28 cellular contexts compared by ENCODE assay signal in the genomic region with DNA sequence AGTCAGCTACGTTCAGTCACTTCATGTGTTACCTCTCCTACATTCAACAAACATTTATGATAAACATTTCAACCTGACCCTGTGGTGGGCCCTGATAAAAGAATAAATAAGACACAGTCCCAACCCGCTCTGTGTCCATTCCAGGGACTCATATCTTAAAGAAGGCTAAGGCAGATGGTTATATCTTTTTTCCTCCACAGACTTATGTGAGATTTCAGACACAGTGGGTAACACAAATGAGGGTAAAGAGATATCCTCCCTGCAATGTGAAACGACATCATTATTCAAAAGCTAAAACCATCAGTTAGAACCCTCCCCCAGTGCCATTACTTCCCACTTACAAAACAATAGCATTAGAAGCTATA. TPM values are rescaled to one million over a fixed set of nuclear protein-coding genes. Genes with fewer than 3 reads are reported as not detected.
DNase-seq lines count a peak whose midpoint lies in the region; ATAC-seq, FAIRE-seq and TF ChIP-seq lines count a peak whose summit lies in the region.
"Had no signal": no experiment of that assay in that cellular context is flagged by ENCODE, and none has a peak within 500 bp of the region (broad histone marks: within the 10 kb centered on the region; RNA-seq: fewer than 3 reads in every experiment).

No MANE protein-coding gene starts in this region.

- H3K79me2 ChIP-seq in Loucy (ENCODE audit: insufficient read depth, low read length): no peaks in the 10 kb centered on the region

- H3K9me3 Mint-ChIP-seq in activated T-helper 17 cell treated with anti-CD3 and anti-CD28 coated beads, Interleukin-2, amount 50 U/mL, for 72 hours: no peaks in the 10 kb centered on the region
- H3K9me3 Mint-ChIP-seq in endothelial cell (ENCODE audit: unreplicated experiment): no peaks in the 10 kb centered on the region

- no peak overlapping the region for H4K91ac ChIP-seq in neuronal stem cell (ENCODE audit: low read depth, low read length, poor library complexity)

- H2BK12ac ChIP-seq in neuronal stem cell (ENCODE audit: low read length): no peak overlapping the region

- no peak overlapping the region for H2BK15ac ChIP-seq in neuronal stem cell (ENCODE audit: low read length)

- H3K4ac ChIP-seq in neuronal stem cell (ENCODE audit: low read length): no peak overlapping the region

- H3K14ac ChIP-seq in neuronal stem cell (ENCODE audit: low read length): no peak overlapping the region

- H3K9me3 ChIP-seq in Loucy (ENCODE audit: insufficient read depth, low read depth, low read length): no peaks in the 10 kb centered on the region
- H3K9me3 ChIP-seq in neuronal stem cell (replicated peaks in 1 of 2; ENCODE audit: control insufficient read depth in 2 of 2, insufficient read depth in 1 of 2, low read depth in 1 of 2, low read length in 2 of 2): no peaks in the 10 kb centered on the region
- H3K9me3 ChIP-seq: ascending aorta, colonic mucosa, sigmoid colon, suprapubic skin had no signal

- H3K36me3 Mint-ChIP-seq in activated T-helper 17 cell treated with anti-CD3 and anti-CD28 coated beads, Interleukin-2, amount 50 U/mL, for 72 hours (ENCODE audit: low read depth): no peaks in the 10 kb centered on the region
- no peaks in the 10 kb centered on the region for H3K36me3 Mint-ChIP-seq in endothelial cell (ENCODE audit: low read depth, unreplicated experiment)

- no peak for ATAC-seq in activated T-helper 17 cell treated with anti-CD3 and anti-CD28 coated beads, Interleukin-2, amount 50 U/mL, for 72 hours (replicated peaks)
- ATAC-seq: activated naive CD4-positive, alpha-beta T cell treated with anti-CD3 and anti-CD28 coated beads, Interleukin-2, amount 50 U/mL, for 72 hours; GM12878; SK-N-SH treated with all-trans-retinoic acid at 6 μM for 48 hours; stimulated activated naive B cell treated with anti-CD40 and anti-IgM and Interleukin-4, amounts not matched to agents 10 μg/mL and 1 μg/mL and 100 μg/mL, for 72 hours had no signal

- H4K8ac ChIP-seq in neuronal stem cell (ENCODE audit: low read depth, low read length): no peak overlapping the region

- WGBS in neuronal stem cell (ENCODE audit: extremely low coverage in 2 of 2, insufficient read length in 2 of 2, insufficient replicate concordance in 1 of 2), 2 donors: no CpG with 5 or more reads among the region's 3 CpGs

- no peaks in the 10 kb centered on the region for H3K36me3 ChIP-seq in Loucy (ENCODE audit: insufficient read depth, low read length)
- H3K36me3 ChIP-seq in neuronal stem cell (replicated peaks in 1 of 2; ENCODE audit: control insufficient read depth in 2 of 2, insufficient read depth in 2 of 2, low read length in 2 of 2): no peaks in the 10 kb centered on the region
- H3K36me3 ChIP-seq: ascending aorta, cardiac muscle cell, colonic mucosa, sigmoid colon, suprapubic skin had no signal

- no peak for DNase-seq in GM12891 (ENCODE audit: insufficient read length, low spot score)
- DNase-seq in neuronal stem cell (ENCODE audit: low spot score): no peak
- DNase-seq in endothelial cell (ENCODE audit: low spot score): no peak
- DNase-seq in SW 1271 (lab: John Stamatoyannopoulos, UW): no peak
- no peak for DNase-seq in superior temporal gyrus (ENCODE audit: extremely low spot score)
- DNase-seq: activated B cell treated with CpG ODN at 0.5 μM for 24 hours; activated CD4-positive, alpha-beta T cell treated with anti-CD3 and anti-CD28 coated beads, Interleukin-2, amount 50 U/mL, for 4 hours; colonic mucosa; effector memory CD4-positive, alpha-beta T cell; head of caudate nucleus; NCI-H1417 treated with DMSO at 0.1 percent for 48 hours; NCI-H2081 treated with DMSO at 0.1 percent for 48 hours; NCI-H774; sigmoid colon; stimulated activated CD4-positive, alpha-beta T cell treated with anti-CD3 and anti-CD28 coated beads, Interleukin-4, amount 100 ng/mL, for 4 hours; stimulated activated naive B cell treated with anti-CD40 and anti-IgM and Interleukin-4, amounts not matched to agents 10 μg/mL and 1 μg/mL and 100 μg/mL, for 72 hours had no signal

- H4K20me1 ChIP-seq in Loucy (ENCODE audit: insufficient read depth, low read length, poor library complexity, severe bottlenecking): no peaks in the 10 kb centered on the region

- H3K4me1 ChIP-seq in Loucy (ENCODE audit: insufficient read depth, low read length, poor library complexity, severe bottlenecking) (peaks cover 7% of the 10 kb centered on the region), neuronal stem cell (ENCODE audit: control insufficient read depth in 2 of 2, insufficient read depth in 1 of 2, low read depth in 1 of 2, low read length in 2 of 2) (peaks cover 0 to 2% of the 10 kb centered on the region in 2 donors)
- H3K4me1 ChIP-seq: colonic mucosa, sigmoid colon, suprapubic skin had no signal

- no peak overlapping the region for H3K27ac ChIP-seq in neuronal stem cell (replicated peaks; ENCODE audit: low read length)
- H3K27ac ChIP-seq: ascending aorta, C4-2B, cardiac muscle cell, colonic mucosa, sigmoid colon, suprapubic skin had no signal

- no peaks in the 10 kb centered on the region for H3F3A ChIP-seq in Loucy (ENCODE audit: low read depth)

- H3K9ac ChIP-seq in Loucy (ENCODE audit: low read depth, low read length, poor library complexity, severe bottlenecking): no peak overlapping the region
- H3K9ac ChIP-seq in neuronal stem cell (ENCODE audit: low read depth, low read length, poor library complexity): no peak overlapping the region

- TF ChIP-seq CTCF in Loucy (conservative IDR thresholded peaks at IDR 0.05; ENCODE audit: low read length) (no peak), endothelial cell (IDR thresholded peaks at IDR 0.05; ENCODE audit: unreplicated experiment) (no peak)

- no peak overlapping the region for H2BK120ac ChIP-seq in neuronal stem cell (ENCODE audit: low read depth, low read length)

- H3K27me3 ChIP-seq in Loucy (ENCODE audit: insufficient read depth, low read length, poor library complexity, severe bottlenecking) (no peaks in the 10 kb centered on the region), neuronal stem cell (ENCODE audit: control insufficient read depth in 3 of 3, insufficient read depth in 3 of 3, low read depth in 1 of 3, low read length in 3 of 3) (no peaks in the 10 kb centered on the region)
- H3K27me3 ChIP-seq: ascending aorta, cardiac muscle cell, colonic mucosa, sigmoid colon, suprapubic skin had no signal

- H2BK5ac ChIP-seq in neuronal stem cell (ENCODE audit: low read length): no peak overlapping the region

- H3K9me2 ChIP-seq in Loucy (replicated peaks; ENCODE audit: low read depth, low read length): no peaks in the 10 kb centered on the region

- FAIRE-seq in GM12891 (lab: Jason Lieb, UNC): peak; percentile 67
- FAIRE-seq: GM12878, keratinocyte, urothelium cell line had no signal

- H3K4me2 ChIP-seq in Loucy (ENCODE audit: low read depth, low read length, poor library complexity, severe bottlenecking): no peak overlapping the region
- H3K4me2 ChIP-seq in neuronal stem cell (ENCODE audit: insufficient read depth, low read length, poor library complexity, severe bottlenecking): no peak overlapping the region

- H3K23ac ChIP-seq in neuronal stem cell (ENCODE audit: low read depth, low read length, poor library complexity): no peak overlapping the region

- H3K4me1 Mint-ChIP-seq in activated T-helper 17 cell treated with anti-CD3 and anti-CD28 coated beads, Interleukin-2, amount 50 U/mL, for 72 hours: peaks cover 29% of the 10 kb centered on the region
- H3K4me1 Mint-ChIP-seq in endothelial cell (ENCODE audit: unreplicated experiment): no peaks in the 10 kb centered on the region
- H3K4me1 Mint-ChIP-seq: neural crest cell had no signal

- H2AK5ac ChIP-seq in neuronal stem cell (ENCODE audit: low read depth, low read length): no peak overlapping the region

- no peak overlapping the region for H3K18ac ChIP-seq in neuronal stem cell (ENCODE audit: low read length)

- H3K79me1 ChIP-seq in neuronal stem cell (ENCODE audit: low read depth, low read length): no peaks in the 10 kb centered on the region

- H3K27ac Mint-ChIP-seq in activated T-helper 17 cell treated with anti-CD3 and anti-CD28 coated beads, Interleukin-2, amount 50 U/mL, for 72 hours: peak overlapping the region; percentile 40
- H3K27ac Mint-ChIP-seq in endothelial cell (ENCODE audit: unreplicated experiment): no peak overlapping the region
- H3K27ac Mint-ChIP-seq: activated B cell treated with CpG ODN at 0.5 μM for 24 hours; activated naive CD4-positive, alpha-beta T cell treated with anti-CD3 and anti-CD28 coated beads, Interleukin-2, amount 50 U/mL, for 72 hours; stimulated activated naive B cell treated with anti-CD40 and anti-IgM and Interleukin-4, amounts not matched to agents 10 μg/mL and 1 μg/mL and 100 μg/mL, for 72 hours had no signal

- TF ChIP-seq POLR2A in GM12891 (IDR thresholded peaks at IDR 0.05; ENCODE audit: low read depth, low read length): no peak

- H3K4me3 ChIP-seq in Loucy (ENCODE audit: low read length, poor library complexity, severe bottlenecking): no peak overlapping the region
- no peak overlapping the region for H3K4me3 ChIP-seq in neuronal stem cell (ENCODE audit: low read length in 2 of 2)
- H3K4me3 ChIP-seq: ascending aorta, cardiac muscle cell, colonic mucosa, GM12878, sigmoid colon, suprapubic skin had no signal

- H3K27me3 Mint-ChIP-seq in activated T-helper 17 cell treated with anti-CD3 and anti-CD28 coated beads, Interleukin-2, amount 50 U/mL, for 72 hours: no peaks in the 10 kb centered on the region
- no peaks in the 10 kb centered on the region for H3K27me3 Mint-ChIP-seq in endothelial cell (ENCODE audit: unreplicated experiment)

- H2AFZ ChIP-seq in Loucy (ENCODE audit: low read length) (0 out of 2 replicates have a peak overlapping the region, but pooled peaks have one; percentile 3), neuronal stem cell (ENCODE audit: low read length) (peak overlapping the region; percentile 37)

- no peak overlapping the region for H3K4me3 Mint-ChIP-seq in activated T-helper 17 cell treated with anti-CD3 and anti-CD28 coated beads, Interleukin-2, amount 50 U/mL, for 72 hours
- H3K4me3 Mint-ChIP-seq in endothelial cell (ENCODE audit: unreplicated experiment): no peak overlapping the region
- H3K4me3 Mint-ChIP-seq: activated B cell treated with CpG ODN at 0.5 μM for 24 hours; neural crest cell; stimulated activated naive B cell treated with anti-CD40 and anti-IgM and Interleukin-4, amounts not matched to agents 10 μg/mL and 1 μg/mL and 100 μg/mL, for 72 hours had no signal

TF ChIP-seq in GM12891, 5 proteins besides CTCF, POLR2A, EP300 and RAD21 (continues in another document):
- TF ChIP-seq PAX5 (IDR thresholded peaks at IDR 0.05; ENCODE audit: insufficient read depth, low read length, severe bottlenecking): no peak

RNA-seq across cellular contexts. Expression of a gene that starts 11.1 kb away (rescaled TPM):
- 30.7 TPM for polyA plus RNA-seq in GM12891 (2012; ENCODE audit: low read depth, missing spikeins)
- 100 to 1,000 TPM in 1 of 2 donors, 10 to 100 TPM in 1; 84.9 to 122 TPM for total RNA-seq in activated T-helper 17 cell treated with anti-CD3 and anti-CD28 coated beads, Interleukin-2, amount 50 U/mL, for 72 hours
- polyA plus RNA-seq in neuronal stem cell (2013, experiment 1 of 2): 38.1 TPM
- polyA plus RNA-seq in neuronal stem cell (2013, experiment 2 of 2): 38.5 TPM
- 57.1 TPM for total RNA-seq in endothelial cell (ENCODE audit: unreplicated experiment)

RNA-seq across cellular contexts. Expression of a gene that starts 52.1 kb away (rescaled TPM):
- polyA plus RNA-seq in GM12891 (2012; ENCODE audit: low read depth, missing spikeins): 24.9 TPM
- 100 to 1,000 TPM in 1 of 2 donors, 10 to 100 TPM in 1; 85.2 to 123 TPM for total RNA-seq in activated T-helper 17 cell treated with anti-CD3 and anti-CD28 coated beads, Interleukin-2, amount 50 U/mL, for 72 hours
- polyA plus RNA-seq in neuronal stem cell (2013, experiment 1 of 2): 10.8 TPM
- polyA plus RNA-seq in neuronal stem cell (2013, experiment 2 of 2): 10.4 TPM
- 13.0 TPM for total RNA-seq in endothelial cell (ENCODE audit: unreplicated experiment)
